ENCODE assay signal across 8 cellular contexts in genomic region chr10:68560916-68561691, GRCh38. TPM values are rescaled to one million over a fixed set of nuclear protein-coding genes. Genes with fewer than 3 reads are reported as not detected.
DNase-seq lines count a peak whose midpoint lies in the region; ATAC-seq, FAIRE-seq and TF ChIP-seq lines count a peak whose summit lies in the region.

No MANE protein-coding gene starts in this region.

- no peak overlapping the region for H3K27ac Mint-ChIP-seq in stimulated activated memory B cell treated with anti-CD40 and anti-IgM and Interleukin-4, amounts not matched to agents 10 μg/mL and 1 μg/mL and 100 μg/mL, for 72 hours

- peak overlapping the region; percentile 66 for H3K4me3 Mint-ChIP-seq in stimulated activated memory B cell treated with anti-CD40 and anti-IgM and Interleukin-4, amounts not matched to agents 10 μg/mL and 1 μg/mL and 100 μg/mL, for 72 hours

- SMC1A ChIA-PET in GM12878 (lab: Charles Lee; ENCODE audit: uncharacterized antibody, unreplicated experiment), result no interaction called here

- no peak for FAIRE-seq in GM12878 (lab: Jason Lieb, UNC)

- no peaks in the 10 kb centered on the region for H3K9me3 ChIP-seq in GM12878 (replicated peaks; ENCODE audit: control insufficient read depth, insufficient read depth, low read length)

- no peak for TF ChIP-seq EP300 in GM12878 (IDR thresholded peaks at IDR 0.05; ENCODE audit: borderline replicate concordance in 1 of 2, control insufficient read depth in 1 of 2, low read depth in 2 of 2, low read length in 2 of 2)

- TF ChIP-seq RAD21 in GM12878 (IDR thresholded peaks at IDR 0.05; ENCODE audit: insufficient read depth, low read depth, low read length), result no peak

- H3K27me3 Mint-ChIP-seq in stimulated activated memory B cell treated with anti-CD40 and anti-IgM and Interleukin-4, amounts not matched to agents 10 μg/mL and 1 μg/mL and 100 μg/mL, for 72 hours, result peaks cover 74% of the 10 kb centered on the region

- peaks cover 6 to 10% of the 10 kb centered on the region in 2 experiments for H3K27me3 ChIP-seq in GM12878 (replicated peaks in 1 of 2; ENCODE audit: control insufficient read depth in 2 of 2, insufficient read depth in 2 of 2, low read length in 1 of 2)

- no peak overlapping the region for H2AFZ ChIP-seq in GM12878 (ENCODE audit: control insufficient read depth, low read depth, low read length)

- in situ Hi-C loops in GM12878 (cut with MboI), result no loop called here

- TF ChIP-seq CTCF in GM10248 (IDR thresholded peaks at IDR 0.05; ENCODE audit: control extremely low read depth, extremely low read depth, low read depth, missing control alignments), result no peak
- no peak for TF ChIP-seq CTCF in GM12878 (IDR thresholded peaks at IDR 0.05 in 2 of 3, conservative IDR thresholded peaks at IDR 0.05 in 1 of 3; ENCODE audit: control insufficient read depth in 2 of 3, extremely low read depth in 1 of 3, insufficient read depth in 1 of 3, low read depth in 3 of 3, low read length in 3 of 3)

- peak overlapping the region; percentile 60 for H3K4me2 ChIP-seq in GM12878 (ENCODE audit: control insufficient read depth, insufficient read depth)

- intact Hi-C loops in GM12878 (cut with micrococcal nuclease; ENCODE audit: unreplicated experiment), result loop anchor here (1.0 kb wide), 1 partner anchor 39 kb away; no protein-coding TSS in a partner anchor

- CTCF ChIA-PET in GM10248 (lab: Yijun Ruan, JAX) (interaction anchor here (1.3 to 3.0 kb wide), 2 partner anchors 10 to 12 kb away, joined by 3 to 25 read pairs; no protein-coding TSS in a partner anchor), GM12878 (lab: Yijun Ruan, JAX) (no interaction called here)

- POLR2A ChIA-PET in GM10248 (lab: Yijun Ruan, JAX) (no interaction called here), GM12878 (lab: Charles Lee) (no interaction called here)

- RAD21 ChIA-PET in GM12878 (lab: Charles Lee; ENCODE audit: unreplicated experiment), result no interaction called here

- no peaks in the 10 kb centered on the region for H3K36me3 Mint-ChIP-seq in stimulated activated memory B cell treated with anti-CD40 and anti-IgM and Interleukin-4, amounts not matched to agents 10 μg/mL and 1 μg/mL and 100 μg/mL, for 72 hours

- H3K9ac ChIP-seq in GM12878 (ENCODE audit: control insufficient read depth, insufficient read depth, low read length), result no peak overlapping the region

- no peaks in the 10 kb centered on the region for H3K9me3 Mint-ChIP-seq in stimulated activated memory B cell treated with anti-CD40 and anti-IgM and Interleukin-4, amounts not matched to agents 10 μg/mL and 1 μg/mL and 100 μg/mL, for 72 hours

- H4K20me1 ChIP-seq in GM12878 (ENCODE audit: control insufficient read depth, insufficient read depth), result no peaks in the 10 kb centered on the region

- peaks cover 29% of the 10 kb centered on the region for H3K4me1 Mint-ChIP-seq in stimulated activated memory B cell treated with anti-CD40 and anti-IgM and Interleukin-4, amounts not matched to agents 10 μg/mL and 1 μg/mL and 100 μg/mL, for 72 hours

- 7% methylated on average over 48 of the region's 50 CpGs for WGBS in GM12878 (ENCODE audit: insufficient coverage, insufficient replicate concordance, low lambda C conversion rate, missing lambda C conversion rate)

- no peaks in the 10 kb centered on the region for H3K36me3 ChIP-seq in GM12878 (ENCODE audit: control insufficient read depth in 2 of 2, insufficient read depth in 2 of 2, low read length in 1 of 2)

- peak; percentile 27; the same call in 2 of the 3 replicates for ATAC-seq in GM12878
- ATAC-seq in stimulated activated memory B cell treated with anti-CD40 and anti-IgM and Interleukin-4, amounts not matched to agents 10 μg/mL and 1 μg/mL and 100 μg/mL, for 72 hours, result peak; percentile 49
- no peak for ATAC-seq in GM21786 (IDR thresholded peaks at IDR 0.05; ENCODE audit: unreplicated experiment)
- no peak for ATAC-seq in HG02571 (IDR thresholded peaks at IDR 0.05; ENCODE audit: unreplicated experiment)

- H3K4me3 ChIP-seq in GM12878, result no peak overlapping the region; the same call in 1 of the 2 replicates

- H3K4me1 ChIP-seq in GM12878 (ENCODE audit: control insufficient read depth, insufficient read depth, low read length), result no peaks in the 10 kb centered on the region

- DNase-seq in GM10248 (ENCODE audit: extremely low spot score), result peak; percentile 29
- peak; percentile 21 for DNase-seq in NCI-H1092 treated with DMSO at 0.1 percent for 48 hours (lab: John Stamatoyannopoulos, UW)
- DNase-seq in GM12878 (ENCODE audit: low read depth, low spot score), result no peak
- peak; percentile 81 for DNase-seq in islet precursor cell
- DNase-seq in SIG-M5 treated with dmso at 0.1 percent for 504 hours (lab: John Stamatoyannopoulos, UW; ENCODE audit: unreplicated experiment), result no peak

- TF ChIP-seq POLR2A in GM12878 (IDR thresholded peaks at IDR 0.05; ENCODE audit: low read depth, low read length), result no peak

- H3K79me2 ChIP-seq in GM12878 (ENCODE audit: control insufficient read depth, insufficient read depth, low read length), result no peaks in the 10 kb centered on the region

- H3K27ac ChIP-seq in GM12878 (ENCODE audit: control insufficient read depth, insufficient read depth), result no peak overlapping the region

- no TSS peak for BruUV-seq in GM12878 (replicated peaks; lab: Mats Ljungman, UMichigan)

TF ChIP-seq in GM12878, 131 proteins besides CTCF, POLR2A, EP300 and RAD21:
- no peak for TF ChIP-seq STAT1 (conservative IDR thresholded peaks at IDR 0.05)
- peak in 1 of 2 experiments; percentile 45; a peak in 1 of 4 replicates for TF ChIP-seq BHLHE40 (IDR thresholded peaks at IDR 0.05; ENCODE audit: borderline replicate concordance in 1 of 2, low read depth in 2 of 2, low read length in 1 of 2)
- TF ChIP-seq ZNF622 (IDR thresholded peaks at IDR 0.05), result no peak
TF ChIP-seq in GM12878: peak in this region for 1.

RNA-seq across cellular contexts. Expression of gene TET1, which starts 1.0 kb away (rescaled TPM):
- 6.3 and 7.8 TPM in 2 replicates for total RNA-seq in GM12878 (2013; cell fraction: nucleolus; rRNA removed)
- 1.1 TPM in 2 replicates for total RNA-seq in GM12878 (2014; rRNA removed)
- total RNA-seq in GM12878 (2014; rRNA removed; fragmentation: Illumina TruSeq; extraction: Trizol), result 1.4 TPM in 2 replicates
- 1.1 and 1.4 TPM in 2 replicates for total RNA-seq in GM12878 (2021)
- polyA plus RNA-seq in GM12878 (2011; ENCODE audit: low read depth), result 0.09 TPM
- 0.42 and 0.46 TPM in 2 replicates for polyA plus RNA-seq in GM12878 (2011; rRNA removed)
- 0.17 and 0.18 TPM in 2 replicates for polyA plus RNA-seq in GM12878 (2011; cell fraction: cytosol; rRNA removed)
- polyA plus RNA-seq in GM12878 (2011; cell fraction: nucleus; rRNA removed), result 0.39 and 0.46 TPM in 2 replicates
- 0.21 and 0.28 TPM in 2 replicates for polyA plus RNA-seq in GM12878 (2012)
- polyA plus RNA-seq in GM12878 (2014; fragmentation: Illumina TruSeq; extraction: Trizol), result 0.62 and 1.0 TPM in 2 replicates
- polyA plus RNA-seq in GM12878 (2014; fragmentation: Nextera tagmentation; extraction: Ambion mirVana), result under 1 TPM; 0.22 to 0.31 TPM
- 0.31 and 0.34 TPM in 2 replicates for polyA plus RNA-seq in GM12878 (2014; rRNA removed)
- polyA plus RNA-seq in GM12878 (2016; fragmentation: Nextera tagmentation; extraction: Ambion mirVana), result under 1 TPM; 0.59 to 0.71 TPM
- 1.4 and 1.5 TPM in 2 replicates for polyA minus RNA-seq in GM12878 (2011; rRNA and poly(A)+ RNA removed)
- 0.40 and 0.52 TPM in 2 replicates for polyA minus RNA-seq in GM12878 (2011; cell fraction: cytosol; rRNA and poly(A)+ RNA removed)
- polyA minus RNA-seq in GM12878 (2011; cell fraction: nucleus; rRNA and poly(A)+ RNA removed), result 0.85 and 1.1 TPM in 2 replicates

RNA-seq across cellular contexts. Expression of gene SLC25A16, which starts 33.8 kb away (rescaled TPM):
- total RNA-seq in GM12878 (2013; cell fraction: nucleolus; rRNA removed), result 41.1 and 46.2 TPM in 2 replicates
- total RNA-seq in GM12878 (2014; rRNA removed) (7.7 and 9.6 TPM in 2 replicates), GM12878 (2014; rRNA removed; fragmentation: Illumina TruSeq; extraction: Trizol) (8.6 and 11.2 TPM in 2 replicates), GM12878 (2021) (12.9 TPM in 2 replicates)
- 3.9 TPM for polyA plus RNA-seq in GM12878 (2011; ENCODE audit: low read depth)
- polyA plus RNA-seq in GM12878 (2011; rRNA removed) (13.5 and 24.3 TPM in 2 replicates), GM12878 (2014; fragmentation: Illumina TruSeq; extraction: Trizol) (4.8 and 5.5 TPM in 2 replicates), GM12878 (2014; fragmentation: Nextera tagmentation; extraction: Ambion mirVana) (1 to 10 TPM; 2.2 to 4.2 TPM), GM12878 (2014; rRNA removed) (6.1 and 8.1 TPM in 2 replicates), GM12878 (2016; fragmentation: Nextera tagmentation; extraction: Ambion mirVana) (10 to 100 TPM in 1 of 2 experiments, 1 to 10 TPM in 1; 8.3 to 11.1 TPM)
- polyA plus RNA-seq in GM12878 (2011; cell fraction: cytosol; rRNA removed), result 4.2 and 4.4 TPM in 2 replicates
- 10.7 and 12.7 TPM in 2 replicates for polyA plus RNA-seq in GM12878 (2011; cell fraction: nucleus; rRNA removed)
- polyA plus RNA-seq in GM12878 (2012), result 4.4 and 5.1 TPM in 2 replicates
- polyA minus RNA-seq in GM12878 (2011; rRNA and poly(A)+ RNA removed), result 9.1 and 20.0 TPM in 2 replicates
- 4.3 and 6.2 TPM in 2 replicates for polyA minus RNA-seq in GM12878 (2011; cell fraction: cytosol; rRNA and poly(A)+ RNA removed)
- 4.6 and 8.2 TPM in 2 replicates for polyA minus RNA-seq in GM12878 (2011; cell fraction: nucleus; rRNA and poly(A)+ RNA removed)

Comparison
In these comparisons a context has a peak if more than half of its experiments do, and no peak if none do; other contexts are left out.
1. DNase-seq: peak in GM10248 (single experiment), NCI-H1092 treated with DMSO at 0.1 percent for 48 hours (single experiment) and islet precursor cell (single experiment); none in GM12878 (single experiment) and SIG-M5 treated with dmso at 0.1 percent for 504 hours (single experiment).
2. ATAC-seq: peak in GM12878 (single experiment) and stimulated activated memory B cell treated with anti-CD40 and anti-IgM and Interleukin-4, amounts not matched to agents 10 μg/mL and 1 μg/mL and 100 μg/mL, for 72 hours (single experiment); none in GM21786 (single experiment) and HG02571 (single experiment).